In the genomic region with DNA sequence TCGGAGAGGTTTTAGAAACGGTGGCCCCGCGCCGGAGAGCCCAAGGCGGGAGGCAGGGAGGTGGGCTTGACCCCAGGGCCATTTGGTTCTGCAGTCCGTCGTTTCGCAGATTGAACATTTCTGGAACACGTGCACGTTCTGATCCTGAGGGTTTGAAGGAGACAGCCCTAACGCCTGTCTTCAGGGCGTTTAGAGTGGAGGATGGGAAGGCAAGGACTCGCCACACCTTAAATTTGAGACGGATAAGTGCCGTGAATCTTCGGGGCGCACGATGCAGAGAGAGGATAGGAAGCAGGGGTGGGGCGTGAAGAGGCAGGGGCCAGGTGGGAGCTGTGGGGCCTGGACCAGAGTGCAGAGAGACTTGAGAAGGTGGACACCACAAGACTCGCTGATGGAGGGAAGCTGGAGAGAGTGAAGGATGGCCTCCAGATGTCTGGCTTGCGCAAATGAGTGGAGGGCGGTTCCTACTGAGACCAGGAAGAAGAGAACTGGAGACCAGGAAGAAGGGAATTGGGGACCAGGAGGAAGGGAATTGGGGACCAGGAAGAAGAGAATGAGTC, we compare ENCODE assay signal across 9 cellular contexts. TPM values are rescaled to one million over a fixed set of nuclear protein-coding genes. Genes with fewer than 3 reads are reported as not detected.
DNase-seq lines count a peak whose midpoint lies in the region; ATAC-seq, FAIRE-seq and TF ChIP-seq lines count a peak whose summit lies in the region.
"Had no signal": no experiment of that assay in that cellular context is flagged by ENCODE, and none has a peak within 500 bp of the region (broad histone marks: within the 10 kb centered on the region; RNA-seq: fewer than 3 reads in every experiment).

No MANE protein-coding gene starts in this region.

- no peak for TF ChIP-seq RAD21 in K562 (CRISPR knock-in tag; conservative IDR thresholded peaks at IDR 0.05 in 1 of 2, IDR thresholded peaks at IDR 0.05 in 1 of 2)

- H3K9me3 ChIP-seq in right atrium auricular region (no peaks in the 10 kb centered on the region), K562 (replicated peaks; ENCODE audit: control insufficient read depth, insufficient read depth, low read depth, low read length) (no peaks in the 10 kb centered on the region), aorta (ENCODE audit: control insufficient read depth, low read length) (no peaks in the 10 kb centered on the region)

- peaks cover 2% of the 10 kb centered on the region for H3K36me3 Mint-ChIP-seq in mesothelial cell of epicardium

- H3K27me3 ChIP-seq in right atrium auricular region (no peaks in the 10 kb centered on the region), K562 (ENCODE audit: control insufficient read depth in 2 of 2, insufficient read depth in 2 of 2, low read length in 2 of 2) (no peaks in the 10 kb centered on the region), aorta (ENCODE audit: control insufficient read depth in 1 of 2, insufficient read depth in 2 of 2, low read length in 1 of 2) (no peaks in the 10 kb centered on the region)

- H3K27ac ChIP-seq in right atrium auricular region (no peak overlapping the region), K562 (ENCODE audit: extremely low read depth, low read depth, low read length) (no peak overlapping the region), aorta (ENCODE audit: low read depth in 1 of 2, low read length in 2 of 2) (no peak overlapping the region)

- no peak for DNase-seq in right atrium auricular region (ENCODE audit: low spot score)
- DNase-seq in left ventricle myocardium superior = no peak
- DNase-seq in K562 (ENCODE audit: extremely low read depth in 1 of 4, low spot score in 3 of 4) = no peak
- no peak for DNase-seq in mesothelial cell of epicardium (ENCODE audit: low spot score in 2 of 2, unreplicated experiment in 2 of 2)
- peak; percentile 49 to 62 for DNase-seq in aorta
- DNase-seq in dermis blood vessel endothelial cell = no peak
- DNase-seq: NK-92 treated with Interleukin-12 subunit alpha and Interleukin-12 subunit beta, amount 100 ng/mL, for 24 hours had no signal

- peaks cover 7% of the 10 kb centered on the region for H3K9me3 Mint-ChIP-seq in mesothelial cell of epicardium

- intact Hi-C loops in left ventricle myocardium superior (cut with micrococcal nuclease) (no loop called here), K562 (cut with micrococcal nuclease) (no loop called here), aorta (cut with DNase I) (loop anchor here in 1 of 2 donors (10.0 kb wide), 1 partner anchor 139 kb away; no protein-coding TSS in a partner anchor)

- TF ChIP-seq CTCF in right atrium auricular region (IDR thresholded peaks at IDR 0.05) (no peak), K562 (IDR thresholded peaks at IDR 0.05 in 2 of 3, conservative IDR thresholded peaks at IDR 0.05 in 1 of 3; ENCODE audit: insufficient read depth in 2 of 3, low read depth in 1 of 3, low read length in 3 of 3) (no peak), mesothelial cell of epicardium (IDR thresholded peaks at IDR 0.05; ENCODE audit: unreplicated experiment) (no peak)

- TF ChIP-seq POLR2A in K562 (conservative IDR thresholded peaks at IDR 0.05) = no peak

- peak overlapping the region; percentile 80 for H3K4me2 ChIP-seq in K562 (ENCODE audit: insufficient read depth, low read length)

- no peak for ATAC-seq in left ventricle myocardium superior
- no peak for ATAC-seq in K562
- ATAC-seq in aorta (ENCODE audit: low FRiP score) = no peak
- ATAC-seq in HG02973 (IDR thresholded peaks at IDR 0.05; ENCODE audit: unreplicated experiment) = no peak
- ATAC-seq in HG03025 (IDR thresholded peaks at IDR 0.05; ENCODE audit: low FRiP score, unreplicated experiment) = no peak

- H3K4me3 Mint-ChIP-seq in mesothelial cell of epicardium = peak overlapping the region; percentile 71

- in situ Hi-C loops in K562 (cut with MboI) = no loop called here

- H2AFZ ChIP-seq in K562 (ENCODE audit: low read depth, low read length) = peak overlapping the region; percentile 93

- H3K79me2 ChIP-seq in K562 (ENCODE audit: control insufficient read depth, insufficient read depth, low read length) = peaks cover 38% of the 10 kb centered on the region

- no peak for TF ChIP-seq EP300 in K562 (IDR thresholded peaks at IDR 0.05; ENCODE audit: low read length)

- H3K4me1 ChIP-seq in right atrium auricular region (peaks cover 0 to 38% of the 10 kb centered on the region in 2 donors), K562 (replicated peaks in 1 of 2; ENCODE audit: control insufficient read depth in 2 of 2, insufficient read depth in 2 of 2, low read length in 2 of 2) (peaks cover 28 to 41% of the 10 kb centered on the region in 2 experiments; a peak in 4 of 5 replicates), aorta (ENCODE audit: control insufficient read depth in 1 of 2, insufficient read depth in 2 of 2, low read length in 2 of 2) (no peaks in the 10 kb centered on the region)

- BruUV-seq in K562 (replicated peaks; lab: Mats Ljungman, UMichigan) = no TSS peak

- H3K9ac ChIP-seq in K562 (ENCODE audit: insufficient read depth in 1 of 2, low read depth in 2 of 2, low read length in 2 of 2) = peak overlapping the region; percentile 51 to 88

- peak overlapping the region; percentile 43 for H3K27ac Mint-ChIP-seq in mesothelial cell of epicardium

- no peaks in the 10 kb centered on the region for H3K27me3 Mint-ChIP-seq in mesothelial cell of epicardium (ENCODE audit: low read depth)

- POLR2A ChIA-PET in K562 (lab: Yijun Ruan, JAX) = interaction anchor here (0.5 to 1.3 kb wide), 3 partner anchors 19 to 32 kb away, joined by 3 to 4 read pairs (median 3); no protein-coding TSS in a partner anchor

- H3K4me1 Mint-ChIP-seq in mesothelial cell of epicardium = peaks cover 35% of the 10 kb centered on the region

- FAIRE-seq in K562 (lab: Jason Lieb, UNC) = no peak

- H3K9me1 ChIP-seq in K562 (ENCODE audit: control insufficient read depth, insufficient read depth, low read length) = peaks cover 15% of the 10 kb centered on the region

- H3K36me3 ChIP-seq in right atrium auricular region = no peaks in the 10 kb centered on the region
- peaks cover 28% of the 10 kb centered on the region; the same call in 2 of the 3 replicates for H3K36me3 ChIP-seq in K562 (ENCODE audit: control insufficient read depth, insufficient read depth, low read length)
- H3K36me3 ChIP-seq in aorta (ENCODE audit: control insufficient read depth in 1 of 2, insufficient read depth in 2 of 2, low read length in 1 of 2) = no peaks in the 10 kb centered on the region

- H4K20me1 ChIP-seq in K562 (replicated peaks; ENCODE audit: control insufficient read depth, insufficient read depth, low read length) = peaks cover 17% of the 10 kb centered on the region

- CTCF ChIA-PET in K562 (lab: Yijun Ruan, JAX; ENCODE audit: low intra/inter-chr PET ratio) = no interaction called here

- H3K4me3 ChIP-seq in right atrium auricular region (peak overlapping the region; percentile 90 to 93), K562 (peak overlapping the region; percentile 80; the same call in 1 of the 2 replicates), aorta (ENCODE audit: low read length in 2 of 2) (no peak overlapping the region)

- 84% methylated on average over 22 of the region's 23 CpGs for WGBS in K562 (ENCODE audit: insufficient coverage, low coverage, missing lambda C conversion rate)
- 61% methylated on average over 23 of the region's 23 CpGs for WGBS in aorta, 2 donors

RNA-seq across cellular contexts. Expression of gene MIER2, which starts 0.8 kb away (rescaled TPM):
- 10 to 100 TPM; 15.2 to 22.4 TPM for total RNA-seq in right atrium auricular region
- total RNA-seq in left ventricle myocardium superior = 20.0 TPM
- total RNA-seq in K562 (2011; cell fraction: chromatin; rRNA removed; ENCODE audit: low replicate concordance) = 96.1 and 210 TPM in 2 replicates
- total RNA-seq in K562 (2011; cell fraction: nucleolus; rRNA removed) = 97.7 and 120 TPM in 2 replicates
- 88.2 and 108 TPM in 2 replicates for total RNA-seq in K562 (2011; cell fraction: nucleoplasm; rRNA removed)
- total RNA-seq in K562 (2014; rRNA removed) = 18.0 and 23.8 TPM in 2 replicates
- total RNA-seq in K562 (2014; rRNA removed; fragmentation: Illumina TruSeq; extraction: Trizol) = 11.4 and 13.7 TPM in 2 replicates
- total RNA-seq in K562 (2015; rRNA removed; fragmentation: Illumina TruSeq; extraction: Trizol) = 15.2 and 15.6 TPM in 2 replicates
- total RNA-seq in K562 (2021) = 33.0 and 34.7 TPM in 2 replicates
- 13.0 and 17.2 TPM in 2 replicates for polyA plus RNA-seq in K562 (2011; rRNA removed)
- 15.0 and 27.6 TPM in 2 replicates for polyA plus RNA-seq in K562 (2011; cell fraction: cytosol; rRNA removed)
- 70.0 and 127 TPM in 2 replicates for polyA plus RNA-seq in K562 (2011; cell fraction: nucleus; rRNA removed)
- polyA plus RNA-seq in K562 (2012) = 22.7 and 32.9 TPM in 2 replicates
- polyA plus RNA-seq in K562 (2014; fragmentation: Illumina TruSeq; extraction: Trizol) = 24.3 and 32.5 TPM in 2 replicates
- polyA plus RNA-seq in K562 (2014; fragmentation: Nextera tagmentation; extraction: Ambion mirVana) = under 1 TPM; 0.46 to 0.48 TPM
- 20.5 and 32.9 TPM in 2 replicates for polyA plus RNA-seq in K562 (2014; rRNA removed)
- polyA minus RNA-seq in K562 (2011; rRNA and poly(A)+ RNA removed) = 39.5 and 48.7 TPM in 2 replicates
- 15.7 and 31.0 TPM in 2 replicates for polyA minus RNA-seq in K562 (2011; cell fraction: cytosol; rRNA and poly(A)+ RNA removed)
- polyA minus RNA-seq in K562 (2011; cell fraction: nucleus; rRNA and poly(A)+ RNA removed) = 37.3 and 44.9 TPM in 2 replicates
- 47.1 to 50.5 TPM (median 47.6 TPM) in 3 replicates for total RNA-seq in mesothelial cell of epicardium
- total RNA-seq in aorta = 10 to 100 TPM; 26.4 to 31.1 TPM
- 1 to 10 TPM; 3.3 to 9.1 TPM for polyA plus RNA-seq in aorta
- total RNA-seq in dermis blood vessel endothelial cell = 16.5 and 29.0 TPM in 2 replicates

RNA-seq across cellular contexts. Expression of gene PLPP2, which starts 54.2 kb away (rescaled TPM):
- total RNA-seq in right atrium auricular region (1 to 10 TPM in 1 of 2 donors, under 1 TPM in 1; 0.82 to 3.3 TPM), left ventricle myocardium superior (0.27 TPM), K562 (2014; rRNA removed) (3.1 and 4.0 TPM in 2 replicates), K562 (2014; rRNA removed; fragmentation: Illumina TruSeq; extraction: Trizol) (0.67 and 2.0 TPM in 2 replicates), K562 (2015; rRNA removed; fragmentation: Illumina TruSeq; extraction: Trizol) (0.51 and 0.64 TPM in 2 replicates), K562 (2021) (3.9 and 4.4 TPM in 2 replicates), mesothelial cell of epicardium (8.0 to 8.8 TPM (median 8.4 TPM) in 3 replicates), aorta (1 to 10 TPM; 3.1 to 4.2 TPM), dermis blood vessel endothelial cell (14.3 and 25.8 TPM in 2 replicates)
- 6.2 and 17.1 TPM in 2 replicates for total RNA-seq in K562 (2011; cell fraction: chromatin; rRNA removed; ENCODE audit: low replicate concordance)
- total RNA-seq in K562 (2011; cell fraction: nucleolus; rRNA removed) = 17.7 and 19.1 TPM in 2 replicates
- 13.8 and 19.1 TPM in 2 replicates for total RNA-seq in K562 (2011; cell fraction: nucleoplasm; rRNA removed)
- polyA plus RNA-seq in K562 (2011; rRNA removed) (1.1 and 2.5 TPM in 2 replicates), K562 (2014; fragmentation: Illumina TruSeq; extraction: Trizol) (3.1 and 3.4 TPM in 2 replicates), K562 (2014; fragmentation: Nextera tagmentation; extraction: Ambion mirVana) (under 1 TPM in 1 of 2 experiments, not detected in 1; 0.56 TPM), K562 (2014; rRNA removed) (2.0 and 2.2 TPM in 2 replicates), aorta (1 to 10 TPM in 1 of 2 donors, under 1 TPM in 1; 0.51 to 6.5 TPM)
- polyA plus RNA-seq in K562 (2011; cell fraction: cytosol; rRNA removed) = 1.9 and 11.7 TPM in 2 replicates
- 2.4 and 12.0 TPM in 2 replicates for polyA plus RNA-seq in K562 (2011; cell fraction: nucleus; rRNA removed)
- 0.58 and 1.5 TPM in 2 replicates for polyA plus RNA-seq in K562 (2012)
- 0.63 and 3.3 TPM in 2 replicates for polyA minus RNA-seq in K562 (2011; rRNA and poly(A)+ RNA removed)
- polyA minus RNA-seq in K562 (2011; cell fraction: cytosol; rRNA and poly(A)+ RNA removed) = 2.7 TPM in 1 of 2 replicates, not detected in the other
- polyA minus RNA-seq in K562 (2011; cell fraction: nucleus; rRNA and poly(A)+ RNA removed) = 0.44 and 1.5 TPM in 2 replicates

Comparison
In these comparisons a context has a peak if more than half of its experiments do, and no peak if none do; other contexts are left out.
1. DNase-seq: peak in aorta (2 of 2); none in right atrium auricular region (single experiment), left ventricle myocardium superior (single experiment), K562 (0 of 4), mesothelial cell of epicardium (0 of 2) and dermis blood vessel endothelial cell (single experiment).
2. H3K4me3 ChIP-seq: peak in right atrium auricular region (2 of 2) and K562 (single experiment); none in aorta (0 of 2).